In genomic region chr9:135355466-135356420, GRCh38 we compare ENCODE assay signal across 17 cellular contexts.
DNase-seq lines count a peak whose midpoint lies in the region; ATAC-seq and TF ChIP-seq lines count a peak whose summit lies in the region.
"Had no signal": no experiment of that assay in that cellular context is flagged by ENCODE, and none has a peak within 500 bp of the region (broad histone marks: within the 10 kb centered on the region; RNA-seq: fewer than 3 reads in every experiment).

No MANE protein-coding gene starts in this region.

- H3K79me1 ChIP-seq in neuronal stem cell (ENCODE audit: low read depth, low read length), result no peaks in the 10 kb centered on the region

- no peak overlapping the region for H4K91ac ChIP-seq in neuronal stem cell (ENCODE audit: low read depth, low read length, poor library complexity)

- peak; percentile 42 for DNase-seq in NCI-H748 (lab: John Stamatoyannopoulos, UW; ENCODE audit: unreplicated experiment)
- DNase-seq in NCI-H748 treated with DMSO at 0.1 percent for 48 hours (lab: John Stamatoyannopoulos, UW), result no peak
- DNase-seq in NCI-H1694 treated with DMSO at 0.1 percent for 48 hours (lab: John Stamatoyannopoulos, UW), result peak; percentile 71
- no peak for DNase-seq in neuronal stem cell (ENCODE audit: low spot score)
- DNase-seq in erythroblast (lab: John Stamatoyannopoulos, UW), result no peak
- no peak for DNase-seq in effector CD4-positive, alpha-beta T cell
- no peak for DNase-seq in T-cell
- DNase-seq: NCI-H1105, NCI-H187, NCI-H510A, Peyer's patch, SW 1271 had no signal

- H3K27ac Mint-ChIP-seq in brain, result peak overlapping the region in 3 of 5 experiments; percentile 0 to 84 (median 20)
- H3K27ac Mint-ChIP-seq in T-cell, result no peak overlapping the region
- H3K27ac Mint-ChIP-seq: CD14-positive monocyte had no signal

- no peak for TF ChIP-seq CTCF in brain (conservative IDR thresholded peaks at IDR 0.05)

- H2BK5ac ChIP-seq in neuronal stem cell (ENCODE audit: low read length), result peak overlapping the region; percentile 35

- H2BK120ac ChIP-seq in neuronal stem cell (ENCODE audit: low read depth, low read length), result no peak overlapping the region

- H3K9ac ChIP-seq in neuronal stem cell (ENCODE audit: low read depth, low read length, poor library complexity), result no peak overlapping the region

- WGBS in neuronal stem cell (ENCODE audit: extremely low coverage in 2 of 2, insufficient read length in 2 of 2, insufficient replicate concordance in 1 of 2), 2 donors, result no CpG with 5 or more reads among the region's 45 CpGs

- no peak overlapping the region for H2BK12ac ChIP-seq in neuronal stem cell (ENCODE audit: low read length)

- H3K4me1 ChIP-seq in neuronal stem cell (ENCODE audit: control insufficient read depth in 2 of 2, insufficient read depth in 1 of 2, low read depth in 1 of 2, low read length in 2 of 2), result peaks cover 0 to 3% of the 10 kb centered on the region in 2 donors
- H3K4me1 ChIP-seq: Peyer's patch had no signal

- H4K8ac ChIP-seq in neuronal stem cell (ENCODE audit: low read depth, low read length), result no peak overlapping the region

- H3K27me3 Mint-ChIP-seq in brain (peaks cover 7% of the 10 kb centered on the region), T-cell (peaks cover 2 to 6% of the 10 kb centered on the region in 2 donors)

- H3K27ac ChIP-seq in neuronal stem cell (replicated peaks; ENCODE audit: low read length), result no peak overlapping the region
- H3K27ac ChIP-seq: 22Rv1, Peyer's patch had no signal

- H2AFZ ChIP-seq in neuronal stem cell (ENCODE audit: low read length), result no peak overlapping the region

- peak overlapping the region; percentile 21 for H2BK15ac ChIP-seq in neuronal stem cell (ENCODE audit: low read length)

- no peaks in the 10 kb centered on the region for H3K36me3 ChIP-seq in neuronal stem cell (replicated peaks in 1 of 2; ENCODE audit: control insufficient read depth in 2 of 2, insufficient read depth in 2 of 2, low read length in 2 of 2)
- H3K36me3 ChIP-seq: Peyer's patch had no signal

- H3K4me1 Mint-ChIP-seq in brain, result peaks cover 52% of the 10 kb centered on the region
- peaks cover 0 to 2% (median 0%) of the 10 kb centered on the region in 3 donors for H3K4me1 Mint-ChIP-seq in T-cell
- H3K4me1 Mint-ChIP-seq: CD14-positive monocyte had no signal

- peak overlapping the region; percentile 25 for H3K18ac ChIP-seq in neuronal stem cell (ENCODE audit: low read length)

- H3K9me3 Mint-ChIP-seq in brain (peaks cover 0 to 6% (median 0%) of the 10 kb centered on the region in 5 experiments), T-cell (no peaks in the 10 kb centered on the region)

- H3K36me3 Mint-ChIP-seq in brain, result no peaks in the 10 kb centered on the region
- H3K36me3 Mint-ChIP-seq in T-cell, result no peaks in the 10 kb centered on the region
- H3K36me3 Mint-ChIP-seq: CD14-positive monocyte had no signal

- no peak for ATAC-seq in T-cell (replicated peaks in 1 of 4)
- ATAC-seq: GM12878 had no signal

- no peak overlapping the region for H3K4me2 ChIP-seq in neuronal stem cell (ENCODE audit: insufficient read depth, low read length, poor library complexity, severe bottlenecking)

- no peak overlapping the region for H3K4me3 ChIP-seq in neuronal stem cell (ENCODE audit: low read length in 2 of 2)
- H3K4me3 ChIP-seq: GM12878, K562, Peyer's patch had no signal

- peak overlapping the region; percentile 87 for H3K14ac ChIP-seq in neuronal stem cell (ENCODE audit: low read length)

- CTCF ChIA-PET in T-cell (lab: Charles Lee), result no interaction called here

- TF ChIP-seq POLR2A in erythroblast (IDR thresholded peaks at IDR 0.05; ENCODE audit: low read length), result no peak

- H3K4ac ChIP-seq in neuronal stem cell (ENCODE audit: low read length), result no peak overlapping the region

- H3K4me3 Mint-ChIP-seq in brain (peak overlapping the region in 1 of 5 experiments; percentile 10), T-cell (no peak overlapping the region)
- H3K4me3 Mint-ChIP-seq: CD14-positive monocyte had no signal

- no peak overlapping the region for H3K23ac ChIP-seq in neuronal stem cell (ENCODE audit: low read depth, low read length, poor library complexity)

- POLR2A ChIA-PET in T-cell (lab: Charles Lee), result interaction anchor here in 1 of 2 donors (0.5 kb wide), 1 partner anchor 13 kb away, joined by 4 read pairs; no protein-coding TSS in a partner anchor

- peaks cover 0 to 2% of the 10 kb centered on the region in 2 donors for H3K9me3 ChIP-seq in neuronal stem cell (replicated peaks in 1 of 2; ENCODE audit: control insufficient read depth in 2 of 2, insufficient read depth in 1 of 2, low read depth in 1 of 2, low read length in 2 of 2)
- H3K9me3 ChIP-seq: Peyer's patch had no signal

- H3K27me3 ChIP-seq in neuronal stem cell (ENCODE audit: control insufficient read depth in 3 of 3, insufficient read depth in 3 of 3, low read depth in 1 of 3, low read length in 3 of 3), result peaks cover 0 to 12% (median 0%) of the 10 kb centered on the region in 3 experiments
- H3K27me3 ChIP-seq: Peyer's patch had no signal

- peak overlapping the region; percentile 77 for H2AK5ac ChIP-seq in neuronal stem cell (ENCODE audit: low read depth, low read length)

Comparison
In these comparisons a context has a peak if more than half of its experiments do, and no peak if none do; other contexts are left out.
1. DNase-seq: peak in NCI-H748 (single experiment) and NCI-H1694 treated with DMSO at 0.1 percent for 48 hours (single experiment); none in NCI-H748 treated with DMSO at 0.1 percent for 48 hours (single experiment), neuronal stem cell (single experiment), erythroblast (0 of 2), effector CD4-positive, alpha-beta T cell (single experiment) and T-cell (0 of 34).
2. H3K27ac Mint-ChIP-seq: peak in brain (3 of 5); none in T-cell (0 of 2).